13 cellular contexts compared by ENCODE assay signal in the genomic region with DNA sequence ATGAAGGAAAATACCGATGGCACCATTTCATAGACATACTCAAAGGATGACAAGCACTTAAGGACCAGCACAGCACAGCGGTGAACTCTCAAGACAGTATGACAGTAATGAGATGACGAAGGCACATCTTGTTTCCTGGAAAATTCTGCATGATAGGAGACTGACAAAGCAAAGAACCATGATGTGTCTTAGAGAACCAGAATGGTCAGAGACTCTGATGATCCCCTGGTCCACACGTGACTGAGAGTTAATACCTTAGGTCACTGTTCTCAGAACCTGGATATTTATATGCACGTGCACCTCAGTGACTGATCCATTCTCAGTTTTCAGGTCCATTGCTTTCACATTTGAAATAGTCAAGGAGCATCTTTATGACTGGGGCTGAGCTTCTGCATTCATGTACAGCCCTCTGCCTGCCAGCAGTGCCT. TPM values are rescaled to one million over a fixed set of nuclear protein-coding genes. Genes with fewer than 3 reads are reported as not detected.
DNase-seq lines count a peak whose midpoint lies in the region; ATAC-seq and TF ChIP-seq lines count a peak whose summit lies in the region.
"Had no signal": no experiment of that assay in that cellular context is flagged by ENCODE, and none has a peak within 500 bp of the region (broad histone marks: within the 10 kb centered on the region; RNA-seq: fewer than 3 reads in every experiment).

No MANE protein-coding gene starts in this region.

- no peaks in the 10 kb centered on the region for H3K27me3 ChIP-seq in sigmoid colon
- H3K27me3 ChIP-seq in aorta (ENCODE audit: control insufficient read depth in 1 of 2, insufficient read depth in 2 of 2, low read length in 1 of 2) = no peaks in the 10 kb centered on the region

- no peaks in the 10 kb centered on the region for H3K4me1 ChIP-seq in sigmoid colon
- no peaks in the 10 kb centered on the region for H3K4me1 ChIP-seq in aorta (ENCODE audit: control insufficient read depth in 1 of 2, insufficient read depth in 2 of 2, low read length in 2 of 2)

- H3K4me3 ChIP-seq in sigmoid colon (no peak overlapping the region), aorta (ENCODE audit: low read length in 2 of 2) (no peak overlapping the region)

- H3K36me3 ChIP-seq in sigmoid colon = peaks cover 0 to 16% (median 4%) of the 10 kb centered on the region in 4 donors
- peaks cover 0 to 4% of the 10 kb centered on the region in 2 donors for H3K36me3 ChIP-seq in aorta (ENCODE audit: control insufficient read depth in 1 of 2, insufficient read depth in 2 of 2, low read length in 1 of 2)

- no peaks in the 10 kb centered on the region for H3K27me3 Mint-ChIP-seq in memory B cell

- intact Hi-C loops in sigmoid colon (cut with DNase I) = no loop called here
- intact Hi-C loops in aorta (cut with DNase I) = no loop called here

- TF ChIP-seq POLR2A in sigmoid colon (IDR thresholded peaks at IDR 0.05) = no peak

- peak overlapping the region; percentile 87 for H3K27ac Mint-ChIP-seq in memory B cell

- DNase-seq in memory B cell (ENCODE audit: low spot score in 2 of 2) (no peak), NOMO-1 treated with dmso at 0.1 percent for 144 hours (lab: John Stamatoyannopoulos, UW; ENCODE audit: unreplicated experiment) (no peak), sigmoid colon (no peak), DMS114 treated with DMSO at 0.1 percent for 48 hours (lab: John Stamatoyannopoulos, UW; ENCODE audit: unreplicated experiment) (no peak), aorta (no peak)
- DNase-seq: activated CD4-positive, CD25-positive, alpha-beta regulatory T cell; erythroblast; NCI-H2081 treated with DMSO at 0.1 percent for 48 hours; small intestine had no signal

- H3K27ac ChIP-seq in sigmoid colon = no peak overlapping the region
- H3K27ac ChIP-seq in aorta (ENCODE audit: low read depth in 1 of 2, low read length in 2 of 2) = no peak overlapping the region

- no peak for TF ChIP-seq CTCF in sigmoid colon (IDR thresholded peaks at IDR 0.05)

- H3K4me1 Mint-ChIP-seq in memory B cell = peaks cover 39% of the 10 kb centered on the region

- no peaks in the 10 kb centered on the region for H3K9me3 ChIP-seq in sigmoid colon
- no peaks in the 10 kb centered on the region for H3K9me3 ChIP-seq in aorta (ENCODE audit: control insufficient read depth, low read length)

- no peak overlapping the region for H3K4me3 Mint-ChIP-seq in memory B cell

- peak; percentile 63 for ATAC-seq in GM18498 (IDR thresholded peaks at IDR 0.05; ENCODE audit: unreplicated experiment)
- peak; percentile 50 for ATAC-seq in GM21390 (IDR thresholded peaks at IDR 0.05; ENCODE audit: unreplicated experiment)
- peak; percentile 45 for ATAC-seq in HG03378 (IDR thresholded peaks at IDR 0.05; ENCODE audit: unreplicated experiment)
- ATAC-seq in memory B cell (ENCODE audit: low read depth) = no peak
- no peak for ATAC-seq in aorta (ENCODE audit: low FRiP score)

- H3K9me3 Mint-ChIP-seq in memory B cell = no peaks in the 10 kb centered on the region

- no peak for TF ChIP-seq EP300 in sigmoid colon (IDR thresholded peaks at IDR 0.05)

- no peaks in the 10 kb centered on the region for H3K36me3 Mint-ChIP-seq in memory B cell

- 85 to 90% methylated on average over 5 of the region's 5 CpGs for WGBS in sigmoid colon, 2 donors
- 83 to 89% methylated on average over 5 of the region's 5 CpGs for WGBS in aorta, 2 donors

RNA-seq across cellular contexts. Expression of gene PROX2, which starts 35.3 kb away (rescaled TPM):
- total RNA-seq in sigmoid colon = under 1 TPM in 1 of 4 donors, not detected in 3; 0.16 TPM
- under 1 TPM in 1 of 3 donors, not detected in 2; 0.01 TPM for polyA plus RNA-seq in sigmoid colon
- not detected for total RNA-seq in aorta
- not detected for polyA plus RNA-seq in aorta
- total RNA-seq: RPMI7951 had no signal
- polyA plus RNA-seq: small intestine had no signal

RNA-seq across cellular contexts. Expression of gene DLST, which starts 41.1 kb away (rescaled TPM):
- total RNA-seq in sigmoid colon (100 to 1,000 TPM in 1 of 4 donors, 10 to 100 TPM in 3; 68.6 to 114 (median 71.8) TPM), aorta (10 to 100 TPM; 76.1 to 80.3 TPM)
- polyA plus RNA-seq in sigmoid colon (100 to 1,000 TPM in 2 of 3 donors, 10 to 100 TPM in 1; 66.1 to 114 (median 105) TPM), aorta (10 to 100 TPM; 34.7 to 69.4 TPM)

Comparison
In these comparisons a context has a peak if more than half of its experiments do, and no peak if none do; other contexts are left out.
1. ATAC-seq: peak in GM18498 (single experiment), GM21390 (single experiment) and HG03378 (single experiment); none in memory B cell (single experiment) and aorta (single experiment).